Comparison of ENCODE assay signal across 1 cellular context in the genomic region with DNA sequence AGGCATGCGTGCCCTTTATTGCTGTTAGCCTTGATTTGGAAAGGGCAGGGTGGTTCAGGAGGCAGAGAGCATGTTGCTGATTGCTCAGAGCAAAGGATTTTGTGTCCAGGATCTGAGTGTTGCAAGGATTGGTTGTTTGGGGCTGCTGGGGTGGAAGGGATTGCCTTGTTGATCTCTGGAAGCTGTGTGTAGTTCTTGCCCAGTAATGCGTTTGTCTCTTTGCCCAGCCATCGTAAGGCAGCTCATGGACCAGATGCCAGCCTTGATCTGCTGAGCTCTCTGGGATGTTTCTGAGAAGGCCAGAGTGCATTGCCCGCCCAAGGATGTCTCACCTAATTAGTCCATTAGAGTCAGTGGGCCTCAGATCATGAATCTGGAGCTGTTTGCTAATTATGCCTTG.
TF ChIP-seq lines count a peak whose summit lies in the region.

No MANE protein-coding gene starts in this region.

TF ChIP-seq in GM23338, 12 proteins besides CTCF, POLR2A, EP300 and RAD21:
- TF ChIP-seq ZNF114 (CRISPR knock-in tag; IDR thresholded peaks at IDR 0.05) (no peak), STAT1 (IDR thresholded peaks at IDR 0.05; ENCODE audit: unreplicated experiment) (no peak), EZH2phosphoT487 (IDR thresholded peaks at IDR 0.05; ENCODE audit: unreplicated experiment) (no peak), ZNF331 (CRISPR knock-in tag; IDR thresholded peaks at IDR 0.05; ENCODE audit: low read depth) (no peak), CREB1 (CRISPR knock-in tag; IDR thresholded peaks at IDR 0.05; ENCODE audit: low read depth) (no peak), JUNB (IDR thresholded peaks at IDR 0.05; ENCODE audit: unreplicated experiment) (no peak), POLR2AphosphoS5 (IDR thresholded peaks at IDR 0.05; ENCODE audit: low read depth) (no peak), NANOG (IDR thresholded peaks at IDR 0.05; ENCODE audit: borderline replicate concordance) (no peak), EZH2 (IDR thresholded peaks at IDR 0.05; ENCODE audit: low read depth, unreplicated experiment) (no peak)
- TF ChIP-seq, protein P1, sequence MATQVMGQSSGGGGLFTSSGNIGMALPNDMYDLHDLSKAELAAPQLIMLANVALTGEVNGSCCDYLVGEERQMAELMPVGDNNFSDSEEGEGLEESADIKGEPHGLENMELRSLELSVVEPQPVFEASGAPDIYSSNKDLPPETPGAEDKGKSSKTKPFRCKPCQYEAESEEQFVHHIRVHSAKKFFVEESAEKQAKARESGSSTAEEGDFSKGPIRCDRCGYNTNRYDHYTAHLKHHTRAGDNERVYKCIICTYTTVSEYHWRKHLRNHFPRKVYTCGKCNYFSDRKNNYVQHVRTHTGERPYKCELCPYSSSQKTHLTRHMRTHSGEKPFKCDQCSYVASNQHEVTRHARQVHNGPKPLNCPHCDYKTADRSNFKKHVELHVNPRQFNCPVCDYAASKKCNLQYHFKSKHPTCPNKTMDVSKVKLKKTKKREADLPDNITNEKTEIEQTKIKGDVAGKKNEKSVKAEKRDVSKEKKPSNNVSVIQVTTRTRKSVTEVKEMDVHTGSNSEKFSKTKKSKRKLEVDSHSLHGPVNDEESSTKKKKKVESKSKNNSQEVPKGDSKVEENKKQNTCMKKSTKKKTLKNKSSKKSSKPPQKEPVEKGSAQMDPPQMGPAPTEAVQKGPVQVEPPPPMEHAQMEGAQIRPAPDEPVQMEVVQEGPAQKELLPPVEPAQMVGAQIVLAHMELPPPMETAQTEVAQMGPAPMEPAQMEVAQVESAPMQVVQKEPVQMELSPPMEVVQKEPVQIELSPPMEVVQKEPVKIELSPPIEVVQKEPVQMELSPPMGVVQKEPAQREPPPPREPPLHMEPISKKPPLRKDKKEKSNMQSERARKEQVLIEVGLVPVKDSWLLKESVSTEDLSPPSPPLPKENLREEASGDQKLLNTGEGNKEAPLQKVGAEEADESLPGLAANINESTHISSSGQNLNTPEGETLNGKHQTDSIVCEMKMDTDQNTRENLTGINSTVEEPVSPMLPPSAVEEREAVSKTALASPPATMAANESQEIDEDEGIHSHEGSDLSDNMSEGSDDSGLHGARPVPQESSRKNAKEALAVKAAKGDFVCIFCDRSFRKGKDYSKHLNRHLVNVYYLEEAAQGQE (IDR thresholded peaks at IDR 0.05; ENCODE audit: unreplicated experiment), result no peak
- TF ChIP-seq, protein P2, sequence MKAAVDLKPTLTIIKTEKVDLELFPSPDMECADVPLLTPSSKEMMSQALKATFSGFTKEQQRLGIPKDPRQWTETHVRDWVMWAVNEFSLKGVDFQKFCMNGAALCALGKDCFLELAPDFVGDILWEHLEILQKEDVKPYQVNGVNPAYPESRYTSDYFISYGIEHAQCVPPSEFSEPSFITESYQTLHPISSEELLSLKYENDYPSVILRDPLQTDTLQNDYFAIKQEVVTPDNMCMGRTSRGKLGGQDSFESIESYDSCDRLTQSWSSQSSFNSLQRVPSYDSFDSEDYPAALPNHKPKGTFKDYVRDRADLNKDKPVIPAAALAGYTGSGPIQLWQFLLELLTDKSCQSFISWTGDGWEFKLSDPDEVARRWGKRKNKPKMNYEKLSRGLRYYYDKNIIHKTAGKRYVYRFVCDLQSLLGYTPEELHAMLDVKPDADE (IDR thresholded peaks at IDR 0.05), result no peak
- TF ChIP-seq, protein P3, sequence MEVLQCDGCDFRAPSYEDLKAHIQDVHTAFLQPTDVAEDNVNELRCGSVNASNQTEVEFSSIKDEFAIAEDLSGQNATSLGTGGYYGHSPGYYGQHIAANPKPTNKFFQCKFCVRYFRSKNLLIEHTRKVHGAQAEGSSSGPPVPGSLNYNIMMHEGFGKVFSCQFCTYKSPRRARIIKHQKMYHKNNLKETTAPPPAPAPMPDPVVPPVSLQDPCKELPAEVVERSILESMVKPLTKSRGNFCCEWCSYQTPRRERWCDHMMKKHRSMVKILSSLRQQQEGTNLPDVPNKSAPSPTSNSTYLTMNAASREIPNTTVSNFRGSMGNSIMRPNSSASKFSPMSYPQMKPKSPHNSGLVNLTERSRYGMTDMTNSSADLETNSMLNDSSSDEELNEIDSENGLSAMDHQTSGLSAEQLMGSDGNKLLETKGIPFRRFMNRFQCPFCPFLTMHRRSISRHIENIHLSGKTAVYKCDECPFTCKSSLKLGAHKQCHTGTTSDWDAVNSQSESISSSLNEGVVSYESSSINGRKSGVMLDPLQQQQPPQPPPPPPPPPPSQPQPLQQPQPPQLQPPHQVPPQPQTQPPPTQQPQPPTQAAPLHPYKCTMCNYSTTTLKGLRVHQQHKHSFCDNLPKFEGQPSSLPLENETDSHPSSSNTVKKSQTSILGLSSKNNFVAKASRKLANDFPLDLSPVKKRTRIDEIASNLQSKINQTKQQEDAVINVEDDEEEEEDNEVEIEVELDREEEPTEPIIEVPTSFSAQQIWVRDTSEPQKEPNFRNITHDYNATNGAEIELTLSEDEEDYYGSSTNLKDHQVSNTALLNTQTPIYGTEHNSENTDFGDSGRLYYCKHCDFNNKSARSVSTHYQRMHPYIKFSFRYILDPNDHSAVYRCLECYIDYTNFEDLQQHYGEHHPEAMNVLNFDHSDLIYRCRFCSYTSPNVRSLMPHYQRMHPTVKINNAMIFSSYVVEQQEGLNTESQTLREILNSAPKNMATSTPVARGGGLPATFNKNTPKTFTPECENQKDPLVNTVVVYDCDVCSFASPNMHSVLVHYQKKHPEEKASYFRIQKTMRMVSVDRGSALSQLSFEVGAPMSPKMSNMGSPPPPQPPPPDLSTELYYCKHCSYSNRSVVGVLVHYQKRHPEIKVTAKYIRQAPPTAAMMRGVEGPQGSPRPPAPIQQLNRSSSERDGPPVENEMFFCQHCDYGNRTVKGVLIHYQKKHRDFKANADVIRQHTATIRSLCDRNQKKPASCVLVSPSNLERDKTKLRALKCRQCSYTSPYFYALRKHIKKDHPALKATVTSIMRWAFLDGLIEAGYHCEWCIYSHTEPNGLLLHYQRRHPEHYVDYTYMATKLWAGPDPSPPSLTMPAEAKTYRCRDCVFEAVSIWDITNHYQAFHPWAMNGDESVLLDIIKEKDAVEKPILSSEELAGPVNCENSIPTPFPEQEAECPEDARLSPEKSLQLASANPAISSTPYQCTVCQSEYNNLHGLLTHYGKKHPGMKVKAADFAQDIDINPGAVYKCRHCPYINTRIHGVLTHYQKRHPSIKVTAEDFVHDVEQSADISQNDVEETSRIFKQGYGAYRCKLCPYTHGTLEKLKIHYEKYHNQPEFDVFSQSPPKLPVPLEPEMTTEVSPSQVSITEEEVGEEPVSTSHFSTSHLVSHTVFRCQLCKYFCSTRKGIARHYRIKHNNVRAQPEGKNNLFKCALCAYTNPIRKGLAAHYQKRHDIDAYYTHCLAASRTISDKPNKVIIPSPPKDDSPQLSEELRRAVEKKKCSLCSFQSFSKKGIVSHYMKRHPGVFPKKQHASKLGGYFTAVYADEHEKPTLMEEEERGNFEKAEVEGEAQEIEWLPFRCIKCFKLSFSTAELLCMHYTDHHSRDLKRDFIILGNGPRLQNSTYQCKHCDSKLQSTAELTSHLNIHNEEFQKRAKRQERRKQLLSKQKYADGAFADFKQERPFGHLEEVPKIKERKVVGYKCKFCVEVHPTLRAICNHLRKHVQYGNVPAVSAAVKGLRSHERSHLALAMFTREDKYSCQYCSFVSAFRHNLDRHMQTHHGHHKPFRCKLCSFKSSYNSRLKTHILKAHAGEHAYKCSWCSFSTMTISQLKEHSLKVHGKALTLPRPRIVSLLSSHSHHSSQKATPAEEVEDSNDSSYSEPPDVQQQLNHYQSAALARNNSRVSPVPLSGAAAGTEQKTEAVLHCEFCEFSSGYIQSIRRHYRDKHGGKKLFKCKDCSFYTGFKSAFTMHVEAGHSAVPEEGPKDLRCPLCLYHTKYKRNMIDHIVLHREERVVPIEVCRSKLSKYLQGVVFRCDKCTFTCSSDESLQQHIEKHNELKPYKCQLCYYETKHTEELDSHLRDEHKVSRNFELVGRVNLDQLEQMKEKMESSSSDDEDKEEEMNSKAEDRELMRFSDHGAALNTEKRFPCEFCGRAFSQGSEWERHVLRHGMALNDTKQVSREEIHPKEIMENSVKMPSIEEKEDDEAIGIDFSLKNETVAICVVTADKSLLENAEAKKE (CRISPR knock-in tag; IDR thresholded peaks at IDR 0.05), result no peak
